In genomic region chr2:56299166-56299806, GRCh38 we compare ENCODE assay signal across 24 cellular contexts.
DNase-seq lines count a peak whose midpoint lies in the region; ATAC-seq, FAIRE-seq and TF ChIP-seq lines count a peak whose summit lies in the region.
"Had no signal": no experiment of that assay in that cellular context is flagged by ENCODE, and none has a peak within 500 bp of the region (broad histone marks: within the 10 kb centered on the region; RNA-seq: fewer than 3 reads in every experiment).

No MANE protein-coding gene starts in this region.

- H3K4me1 Mint-ChIP-seq in GM23338: peaks cover 30% of the 10 kb centered on the region
- peaks cover 12% of the 10 kb centered on the region for H3K4me1 Mint-ChIP-seq in astrocyte (ENCODE audit: low read depth, unreplicated experiment)
- H3K4me1 Mint-ChIP-seq in activated T-helper 1 cell treated with anti-CD3 and anti-CD28 coated beads, Interleukin-12 subunit alpha, Interleukin-12 subunit beta, Interleukin-2, Interleukin-4 antibody, amounts not matched to agents 30 ng/mL and 10 ng/mL and 1 ng/mL, durations not matched to agents 14 hours and 24 hours and 36 hours (ENCODE audit: low read depth): no peaks in the 10 kb centered on the region

- no peak overlapping the region for H3K27ac Mint-ChIP-seq in GM23338
- peak overlapping the region; percentile 27 for H3K27ac Mint-ChIP-seq in astrocyte (ENCODE audit: unreplicated experiment)
- no peak overlapping the region for H3K27ac Mint-ChIP-seq in activated T-helper 1 cell treated with anti-CD3 and anti-CD28 coated beads, Interleukin-12 subunit alpha, Interleukin-12 subunit beta, Interleukin-2, Interleukin-4 antibody, amounts not matched to agents 30 ng/mL and 10 ng/mL and 1 ng/mL, durations not matched to agents 14 hours and 24 hours and 36 hours
- H3K27ac Mint-ChIP-seq: CD4-positive, alpha-beta T cell; nephron progenitor cell had no signal

- H3K9me3 Mint-ChIP-seq in GM23338 (no peaks in the 10 kb centered on the region), astrocyte (ENCODE audit: unreplicated experiment) (no peaks in the 10 kb centered on the region)
- no peaks in the 10 kb centered on the region for H3K9me3 Mint-ChIP-seq in activated T-helper 1 cell treated with anti-CD3 and anti-CD28 coated beads, Interleukin-12 subunit alpha, Interleukin-12 subunit beta, Interleukin-2, Interleukin-4 antibody, amounts not matched to agents 30 ng/mL and 10 ng/mL and 1 ng/mL, durations not matched to agents 14 hours and 24 hours and 36 hours
- H3K9me3 Mint-ChIP-seq: nephron progenitor cell had no signal

- TF ChIP-seq CTCF in GM23338 (conservative IDR thresholded peaks at IDR 0.05; ENCODE audit: low read depth in 2 of 2) (no peak), astrocyte (IDR thresholded peaks at IDR 0.05; ENCODE audit: insufficient read depth, low read depth, low read length) (no peak), GM20000 (IDR thresholded peaks at IDR 0.05; ENCODE audit: extremely low read depth, missing control alignments) (no peak)

- no peaks in the 10 kb centered on the region for H3K9me2 ChIP-seq in GM23338 (ENCODE audit: insufficient read depth)

- no peaks in the 10 kb centered on the region for H3K27me3 ChIP-seq in GM23338 (ENCODE audit: insufficient read depth)
- H3K27me3 ChIP-seq in astrocyte (ENCODE audit: insufficient read depth, low read length): no peaks in the 10 kb centered on the region
- no peaks in the 10 kb centered on the region for H3K27me3 ChIP-seq in right cardiac atrium (ENCODE audit: control insufficient read depth, insufficient read depth)
- H3K27me3 ChIP-seq: gastrocnemius medialis had no signal

- no peaks in the 10 kb centered on the region for H3K79me2 ChIP-seq in GM23338 (replicated peaks; ENCODE audit: insufficient read depth)
- no peaks in the 10 kb centered on the region for H3K79me2 ChIP-seq in astrocyte (ENCODE audit: insufficient read depth, low read length)

- H3K4me1 ChIP-seq in GM23338 (ENCODE audit: insufficient read depth) (peaks cover 25% of the 10 kb centered on the region), astrocyte (ENCODE audit: insufficient read depth, low read length) (no peaks in the 10 kb centered on the region), right cardiac atrium (ENCODE audit: control insufficient read depth, insufficient read depth, low read length) (no peaks in the 10 kb centered on the region)
- H3K4me1 ChIP-seq: psoas muscle had no signal

- 63% methylated on average over 5 of the region's 5 CpGs for WGBS in right cardiac atrium

- H3K27me3 Mint-ChIP-seq in GM23338 (ENCODE audit: insufficient read depth, low read depth, poor library complexity) (no peaks in the 10 kb centered on the region), astrocyte (ENCODE audit: low read depth, unreplicated experiment) (no peaks in the 10 kb centered on the region)
- no peaks in the 10 kb centered on the region for H3K27me3 Mint-ChIP-seq in activated T-helper 1 cell treated with anti-CD3 and anti-CD28 coated beads, Interleukin-12 subunit alpha, Interleukin-12 subunit beta, Interleukin-2, Interleukin-4 antibody, amounts not matched to agents 30 ng/mL and 10 ng/mL and 1 ng/mL, durations not matched to agents 14 hours and 24 hours and 36 hours (ENCODE audit: insufficient read depth)
- H3K27me3 Mint-ChIP-seq: CD4-positive, alpha-beta T cell had no signal

- H3K4me3 Mint-ChIP-seq in GM23338 (no peak overlapping the region), astrocyte (ENCODE audit: unreplicated experiment) (no peak overlapping the region)
- no peak overlapping the region for H3K4me3 Mint-ChIP-seq in activated T-helper 1 cell treated with anti-CD3 and anti-CD28 coated beads, Interleukin-12 subunit alpha, Interleukin-12 subunit beta, Interleukin-2, Interleukin-4 antibody, amounts not matched to agents 30 ng/mL and 10 ng/mL and 1 ng/mL, durations not matched to agents 14 hours and 24 hours and 36 hours
- H3K4me3 Mint-ChIP-seq: CD4-positive, alpha-beta T cell; nephron progenitor cell had no signal

- H3F3A ChIP-seq in GM23338 (replicated peaks; ENCODE audit: low read depth): no peaks in the 10 kb centered on the region

- H3K4me3 ChIP-seq in GM23338: no peak overlapping the region
- no peak overlapping the region for H3K4me3 ChIP-seq in astrocyte (ENCODE audit: insufficient read depth, low read depth, low read length)
- no peak overlapping the region for H3K4me3 ChIP-seq in right cardiac atrium (ENCODE audit: low read length)
- H3K4me3 ChIP-seq: gastrocnemius medialis, K562, psoas muscle had no signal

- intact Hi-C loops in activated T-helper 1 cell treated with anti-CD3 and anti-CD28 coated beads, Interleukin-12 subunit alpha, Interleukin-12 subunit beta, Interleukin-2, Interleukin-4 antibody, amounts not matched to agents 30 ng/mL and 10 ng/mL and 1 ng/mL, durations not matched to agents 14 hours and 24 hours and 36 hours (cut with micrococcal nuclease): no loop called here
- intact Hi-C loops in right cardiac atrium (cut with DNase I): no loop called here

- ATAC-seq in GM23338: no peak
- ATAC-seq in right cardiac atrium: no peak
- ATAC-seq: gastrocnemius medialis, K562, psoas muscle had no signal

- H3K9me3 ChIP-seq in astrocyte (ENCODE audit: insufficient read depth, low read depth, low read length) (no peaks in the 10 kb centered on the region), right cardiac atrium (ENCODE audit: control insufficient read depth, low read length) (no peaks in the 10 kb centered on the region)
- H3K9me3 ChIP-seq: gastrocnemius medialis, psoas muscle had no signal

- no peak overlapping the region for H2AFZ ChIP-seq in GM23338
- H2AFZ ChIP-seq in astrocyte (ENCODE audit: low read depth, low read length): no peak overlapping the region

- H4K20me1 ChIP-seq in GM23338 (replicated peaks; ENCODE audit: insufficient read depth) (no peaks in the 10 kb centered on the region), astrocyte (ENCODE audit: insufficient read depth, low read length) (no peaks in the 10 kb centered on the region)

- DNase-seq in AG08395 (ENCODE audit: low spot score) (peak; percentile 76), GM23338 (ENCODE audit: low spot score) (peak; percentile 4), astrocyte (ENCODE audit: low read depth) (peak; percentile 58), medulla oblongata (ENCODE audit: extremely low spot score) (peak; percentile 32), right cardiac atrium (no peak), DMS79 treated with DMSO at 0.1 percent for 48 hours (lab: John Stamatoyannopoulos, UW) (no peak), GM20000 (ENCODE audit: low spot score) (no peak)
- no peak for DNase-seq in activated T-helper 1 cell treated with anti-CD3 and anti-CD28 coated beads, Interleukin-12 subunit alpha, Interleukin-12 subunit beta, Interleukin-2, Interleukin-4 antibody, amounts not matched to agents 30 ng/mL and 10 ng/mL and 1 ng/mL, durations not matched to agents 14 hours and 24 hours and 36 hours (ENCODE audit: low spot score)
- DNase-seq: activated CD4-positive, alpha-beta T cell treated with anti-CD3 and anti-CD28 coated beads, Interleukin-2, amount 50 U/mL, for 1 hour; activated naive CD4-positive, alpha-beta T cell; CD4-positive, alpha-beta T cell; DMS53; gastrocnemius medialis; kidney glomerular epithelial cell; MV-4-11; NCI-H2081 treated with DMSO at 0.1 percent for 48 hours; NCI-H748 treated with DMSO at 0.1 percent for 48 hours; nephron progenitor cell; OCI-M1; psoas muscle; SHP77; stimulated activated CD8-positive, alpha-beta memory T cell treated with anti-CD3 and anti-CD28 coated beads, Interleukin-4, amount 100 ng/mL, for 48 hours had no signal

- no peak for FAIRE-seq in astrocyte (lab: Jason Lieb, UNC)
- FAIRE-seq: colon, K562 had no signal

- H3K27ac ChIP-seq in GM23338 (ENCODE audit: low read depth) (no peak overlapping the region), astrocyte (ENCODE audit: low read depth, low read length) (no peak overlapping the region), right cardiac atrium (ENCODE audit: low read length) (no peak overlapping the region)
- H3K27ac ChIP-seq: gastrocnemius medialis, psoas muscle had no signal

- no peak overlapping the region for H3K9ac ChIP-seq in astrocyte (ENCODE audit: low read length)

- H3K36me3 ChIP-seq in GM23338 (ENCODE audit: insufficient read depth): no peaks in the 10 kb centered on the region
- H3K36me3 ChIP-seq in astrocyte (ENCODE audit: insufficient read depth, low read length): no peaks in the 10 kb centered on the region
- H3K36me3 ChIP-seq: gastrocnemius medialis had no signal

- H3K4me2 ChIP-seq in GM23338 (0 out of 2 replicates have a peak overlapping the region, but pooled peaks have one; percentile 23), astrocyte (ENCODE audit: low read length) (no peak overlapping the region)

- H3K36me3 Mint-ChIP-seq in GM23338 (ENCODE audit: low read depth) (no peaks in the 10 kb centered on the region), astrocyte (ENCODE audit: low read depth, unreplicated experiment) (no peaks in the 10 kb centered on the region)
- H3K36me3 Mint-ChIP-seq in activated T-helper 1 cell treated with anti-CD3 and anti-CD28 coated beads, Interleukin-12 subunit alpha, Interleukin-12 subunit beta, Interleukin-2, Interleukin-4 antibody, amounts not matched to agents 30 ng/mL and 10 ng/mL and 1 ng/mL, durations not matched to agents 14 hours and 24 hours and 36 hours (ENCODE audit: low read depth): no peaks in the 10 kb centered on the region

Comparison
In these comparisons a context has a peak if more than half of its experiments do, and no peak if none do; other contexts are left out.
1. DNase-seq: peak in AG08395 (single experiment), GM23338 (single experiment), astrocyte (single experiment) and medulla oblongata (single experiment); none in activated T-helper 1 cell treated with anti-CD3 and anti-CD28 coated beads, Interleukin-12 subunit alpha, Interleukin-12 subunit beta, Interleukin-2, Interleukin-4 antibody, amounts not matched to agents 30 ng/mL and 10 ng/mL and 1 ng/mL, durations not matched to agents 14 hours and 24 hours and 36 hours (single experiment), right cardiac atrium (0 of 3), DMS79 treated with DMSO at 0.1 percent for 48 hours (single experiment) and GM20000 (single experiment).